1 cellular context compared by ENCODE assay signal in genomic region chr11:44095506-44096359, GRCh38.
TF ChIP-seq lines count a peak whose summit lies in the region.

Gene EXT2 (plus strand): TSS chr11:44095678. CDS start chr11:44107713, 12,035 bp downstream.

TF ChIP-seq in SK-N-SH, 30 proteins besides CTCF, POLR2A, EP300 and RAD21 (continued from another document):
- no peak for TF ChIP-seq NFIC (IDR thresholded peaks at IDR 0.05; ENCODE audit: borderline replicate concordance)
- TF ChIP-seq NRF1 (IDR thresholded peaks at IDR 0.05; ENCODE audit: low read depth, low read length) = peak; percentile 87
